In the genomic region with DNA sequence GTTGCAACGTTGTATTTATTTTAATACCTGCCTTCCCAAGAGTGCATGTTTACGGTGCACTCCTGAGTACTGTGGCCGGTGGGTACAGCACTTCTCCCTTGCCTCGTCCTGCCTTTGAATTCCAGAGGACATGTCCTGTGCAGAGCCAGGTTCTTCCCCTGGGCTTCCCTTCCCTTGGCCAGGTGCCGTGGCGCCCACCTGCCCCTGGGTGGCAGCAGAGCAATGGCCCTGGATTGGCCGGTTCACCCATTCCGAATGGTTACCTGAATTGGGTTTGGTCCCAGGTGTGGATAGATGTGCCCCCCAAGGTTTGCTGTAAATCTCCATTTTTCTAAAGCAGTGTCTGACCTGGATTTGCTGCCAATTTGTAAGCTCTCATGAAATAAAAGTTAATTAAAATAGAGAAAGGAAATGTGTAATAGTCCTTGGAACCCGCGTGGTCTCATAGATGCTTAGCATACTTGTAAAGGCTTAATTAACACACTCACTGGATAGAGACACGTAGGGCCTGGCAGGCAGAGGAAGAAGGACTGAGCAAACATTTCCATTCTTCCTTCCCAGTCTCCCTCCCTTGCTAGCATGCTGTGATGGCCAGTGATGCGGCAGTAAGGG, we compare ENCODE assay signal across 8 cellular contexts. TPM values are rescaled to one million over a fixed set of nuclear protein-coding genes. Genes with fewer than 3 reads are reported as not detected.
DNase-seq lines count a peak whose midpoint lies in the region; ATAC-seq and TF ChIP-seq lines count a peak whose summit lies in the region.

No MANE protein-coding gene starts in this region.

- H3K27ac Mint-ChIP-seq in progenitor cell of endocrine pancreas, result no peak overlapping the region

- peaks cover 3% of the 10 kb centered on the region for H3K4me1 Mint-ChIP-seq in progenitor cell of endocrine pancreas (ENCODE audit: low read depth)

- H3K36me3 Mint-ChIP-seq in progenitor cell of endocrine pancreas (ENCODE audit: insufficient read depth), result peaks cover 2% of the 10 kb centered on the region

- H3K9me3 Mint-ChIP-seq in progenitor cell of endocrine pancreas (ENCODE audit: low read depth), result no peaks in the 10 kb centered on the region

- no peak overlapping the region for H3K4me3 Mint-ChIP-seq in progenitor cell of endocrine pancreas (ENCODE audit: low read depth)

- peak; percentile 72 for TF ChIP-seq CTCF in progenitor cell of endocrine pancreas (IDR thresholded peaks at IDR 0.05; ENCODE audit: unreplicated experiment)

- DNase-seq in NCI-H2196 (lab: John Stamatoyannopoulos, UW; ENCODE audit: unreplicated experiment), result peak; percentile 35
- no peak for DNase-seq in NCI-H2196 treated with DMSO at 0.1 percent for 48 hours (lab: John Stamatoyannopoulos, UW; ENCODE audit: unreplicated experiment)
- peak; percentile 37 for DNase-seq in NAMALWA (ENCODE audit: low spot score)
- peak; percentile 54 for DNase-seq in ecto neural progenitor cell (ENCODE audit: low spot score)
- no peak for DNase-seq in progenitor cell of endocrine pancreas (ENCODE audit: low spot score, unreplicated experiment)

- no peak for ATAC-seq in HG03108 (IDR thresholded peaks at IDR 0.05; ENCODE audit: unreplicated experiment)
- no peak for ATAC-seq in HG03159 (IDR thresholded peaks at IDR 0.05; ENCODE audit: unreplicated experiment)
- no peak for ATAC-seq in HG03097 (IDR thresholded peaks at IDR 0.05; ENCODE audit: low FRiP score, unreplicated experiment)

- no peaks in the 10 kb centered on the region for H3K27me3 Mint-ChIP-seq in progenitor cell of endocrine pancreas

RNA-seq across cellular contexts. Expression of gene DTD1, which starts 40.6 kb away (rescaled TPM):
- 26.8 and 28.5 TPM in 2 replicates for total RNA-seq in progenitor cell of endocrine pancreas

Comparison
In these comparisons a context has a peak if more than half of its experiments do, and no peak if none do; other contexts are left out.
1. DNase-seq: peak in NCI-H2196 (single experiment), NAMALWA (single experiment) and ecto neural progenitor cell (single experiment); none in NCI-H2196 treated with DMSO at 0.1 percent for 48 hours (single experiment) and progenitor cell of endocrine pancreas (single experiment).